ENCODE assay signal across 11 cellular contexts in the genomic region with DNA sequence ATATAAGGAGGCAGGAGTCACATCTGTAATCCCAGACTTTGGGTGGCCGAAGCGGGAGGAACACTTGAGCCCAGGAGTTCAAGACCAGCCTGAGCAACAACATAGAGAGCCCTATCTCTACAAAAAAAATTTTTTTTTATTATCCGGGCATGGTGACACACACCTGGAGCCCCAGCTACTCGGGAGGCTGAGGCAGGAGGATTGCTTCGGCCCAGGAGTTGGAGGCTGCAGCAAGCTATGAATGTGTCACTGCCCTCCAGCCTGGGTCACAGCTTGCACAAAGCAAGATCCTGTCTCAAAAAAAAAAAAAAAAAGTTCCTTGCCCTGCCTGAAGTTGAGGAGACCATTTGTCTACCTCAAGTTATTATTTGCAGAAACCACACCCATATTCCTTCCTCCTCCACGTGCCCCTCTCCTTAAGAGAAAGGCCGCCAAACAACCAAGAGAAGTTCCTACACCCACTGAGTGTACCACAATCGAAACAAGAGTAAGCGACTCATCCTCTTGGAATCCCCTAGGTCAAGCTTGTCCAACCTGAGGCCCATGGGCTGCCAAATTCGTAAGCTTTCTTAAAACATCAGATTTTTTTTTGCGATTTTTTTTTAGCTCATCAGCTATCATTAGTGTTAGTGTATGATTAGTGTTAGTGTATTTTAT. TPM values are rescaled to one million over a fixed set of nuclear protein-coding genes. Genes with fewer than 3 reads are reported as not detected.
A peak's percentile ranks its signal among the peaks of the same experiment; 100 is the strongest.
DNase-seq lines count a peak whose midpoint lies in the region; ATAC-seq, FAIRE-seq and TF ChIP-seq lines count a peak whose summit lies in the region.
"Had no signal": no experiment of that assay in that cellular context is flagged by ENCODE, and none has a peak within 500 bp of the region (broad histone marks: within the 10 kb centered on the region; RNA-seq: fewer than 3 reads in every experiment).

No MANE protein-coding gene starts in this region.

- H3K9me3 Mint-ChIP-seq in CD4-positive, CD25-positive, alpha-beta regulatory T cell = peaks cover 0 to 3% (median 0%) of the 10 kb centered on the region in 7 donors
- peaks cover 1% of the 10 kb centered on the region for H3K9me3 Mint-ChIP-seq in astrocyte (ENCODE audit: unreplicated experiment)
- H3K9me3 Mint-ChIP-seq in naive thymus-derived CD4-positive, alpha-beta T cell = no peaks in the 10 kb centered on the region

- FAIRE-seq in astrocyte (lab: Jason Lieb, UNC) = no peak
- FAIRE-seq: pancreas had no signal

- peak overlapping the region; percentile 90 to 93 (median 92) for H3K4me3 Mint-ChIP-seq in CD4-positive, CD25-positive, alpha-beta regulatory T cell
- H3K4me3 Mint-ChIP-seq in astrocyte (ENCODE audit: unreplicated experiment) = peak overlapping the region; percentile 91
- peak overlapping the region; percentile 28 to 96 (median 87) for H3K4me3 Mint-ChIP-seq in naive thymus-derived CD4-positive, alpha-beta T cell

- peaks cover 6 to 42% (median 21%) of the 10 kb centered on the region in 4 donors for H3K4me1 Mint-ChIP-seq in CD4-positive, CD25-positive, alpha-beta regulatory T cell
- H3K4me1 Mint-ChIP-seq in astrocyte (ENCODE audit: low read depth, unreplicated experiment) = peaks cover 7% of the 10 kb centered on the region
- H3K4me1 Mint-ChIP-seq in naive thymus-derived CD4-positive, alpha-beta T cell = peaks cover 7 to 41% (median 27%) of the 10 kb centered on the region in 7 donors

- H3K4me3 ChIP-seq in CD4-positive, CD25-positive, alpha-beta regulatory T cell (ENCODE audit: low read depth, low read length) = no peak overlapping the region
- no peak overlapping the region for H3K4me3 ChIP-seq in Karpas-422 (ENCODE audit: low read length)
- H3K4me3 ChIP-seq in astrocyte (ENCODE audit: insufficient read depth, low read depth, low read length) = no peak overlapping the region
- no peak overlapping the region for H3K4me3 ChIP-seq in naive thymus-derived CD4-positive, alpha-beta T cell (ENCODE audit: low read length)
- H3K4me3 ChIP-seq: pancreas had no signal

- no peak for DNase-seq in CD4-positive, CD25-positive, alpha-beta regulatory T cell
- DNase-seq in Karpas-422 (no peak), astrocyte (ENCODE audit: low read depth) (peak; percentile 92), NOMO-1 treated with DMSO at 0.1 percent for 48 hours (lab: John Stamatoyannopoulos, UW; ENCODE audit: unreplicated experiment) (no peak)
- no peak for DNase-seq in naive thymus-derived CD4-positive, alpha-beta T cell
- no peak for DNase-seq in stimulated activated CD4-positive, alpha-beta T cell treated with anti-CD3 and anti-CD28 coated beads, Interleukin-1b, Interleukin-23, amount 100 ng/mL, for 48 hours
- DNase-seq: activated CD4-positive, CD25-positive, alpha-beta regulatory T cell treated with anti-CD3 and anti-CD28 coated beads, Interleukin-2, amount 50 U/mL, for 72 hours; NCI-H1436; pancreas had no signal

- no peak overlapping the region for H2AFZ ChIP-seq in Karpas-422 (ENCODE audit: low read length)
- H2AFZ ChIP-seq in astrocyte (ENCODE audit: low read depth, low read length) = no peak overlapping the region

- H3K9me2 ChIP-seq in Karpas-422 (replicated peaks; ENCODE audit: insufficient read depth, low read length) = no peaks in the 10 kb centered on the region

- peaks cover 19% of the 10 kb centered on the region for H3K4me1 ChIP-seq in CD4-positive, CD25-positive, alpha-beta regulatory T cell (ENCODE audit: control insufficient read depth, insufficient read depth, low read length, poor library complexity, severe bottlenecking)
- H3K4me1 ChIP-seq in Karpas-422 (ENCODE audit: low read length) (peaks cover 26% of the 10 kb centered on the region), astrocyte (ENCODE audit: insufficient read depth, low read length) (peaks cover 14% of the 10 kb centered on the region)
- H3K4me1 ChIP-seq in naive thymus-derived CD4-positive, alpha-beta T cell (ENCODE audit: control insufficient read depth in 2 of 2, insufficient read depth in 2 of 2, low read length in 2 of 2) = peaks cover 0 to 5% of the 10 kb centered on the region in 2 donors

- H3K27me3 ChIP-seq in CD4-positive, CD25-positive, alpha-beta regulatory T cell (ENCODE audit: control insufficient read depth, insufficient read depth, low read length) = no peaks in the 10 kb centered on the region
- H3K27me3 ChIP-seq in Karpas-422 (ENCODE audit: low read length) (no peaks in the 10 kb centered on the region), astrocyte (ENCODE audit: insufficient read depth, low read length) (no peaks in the 10 kb centered on the region)
- H3K27me3 ChIP-seq in naive thymus-derived CD4-positive, alpha-beta T cell (ENCODE audit: control insufficient read depth in 2 of 2, insufficient read depth in 2 of 2, low read length in 2 of 2) = no peaks in the 10 kb centered on the region
- H3K27me3 ChIP-seq: pancreas had no signal

- H3K4me2 ChIP-seq in Karpas-422 (ENCODE audit: low read depth, low read length, poor library complexity, severe bottlenecking) = peak overlapping the region; percentile 100
- peak overlapping the region; percentile 30 for H3K4me2 ChIP-seq in astrocyte (ENCODE audit: low read length)

- no peaks in the 10 kb centered on the region for H3K36me3 ChIP-seq in CD4-positive, CD25-positive, alpha-beta regulatory T cell (ENCODE audit: control insufficient read depth, insufficient read depth, low read length)
- H3K36me3 ChIP-seq in Karpas-422 (ENCODE audit: insufficient read depth, low read length) (no peaks in the 10 kb centered on the region), astrocyte (ENCODE audit: insufficient read depth, low read length) (no peaks in the 10 kb centered on the region)
- H3K36me3 ChIP-seq in naive thymus-derived CD4-positive, alpha-beta T cell (ENCODE audit: control insufficient read depth in 2 of 3, insufficient read depth in 3 of 3, low read length in 3 of 3) = no peaks in the 10 kb centered on the region
- H3K36me3 ChIP-seq: pancreas had no signal

- no peak overlapping the region for H3K27ac ChIP-seq in CD4-positive, CD25-positive, alpha-beta regulatory T cell (ENCODE audit: insufficient read depth, low read length, poor library complexity, severe bottlenecking)
- H3K27ac ChIP-seq in Karpas-422 (ENCODE audit: low read length) (no peak overlapping the region), astrocyte (ENCODE audit: low read depth, low read length) (no peak overlapping the region)
- no peak overlapping the region for H3K27ac ChIP-seq in naive thymus-derived CD4-positive, alpha-beta T cell (ENCODE audit: low read depth, low read length)

- no peaks in the 10 kb centered on the region for H4K20me1 ChIP-seq in Karpas-422 (ENCODE audit: insufficient read depth, low read depth, low read length)
- peaks cover 25% of the 10 kb centered on the region for H4K20me1 ChIP-seq in astrocyte (ENCODE audit: insufficient read depth, low read length)

- no peaks in the 10 kb centered on the region for H3K36me3 Mint-ChIP-seq in CD4-positive, CD25-positive, alpha-beta regulatory T cell
- no peaks in the 10 kb centered on the region for H3K36me3 Mint-ChIP-seq in astrocyte (ENCODE audit: low read depth, unreplicated experiment)
- no peaks in the 10 kb centered on the region for H3K36me3 Mint-ChIP-seq in naive thymus-derived CD4-positive, alpha-beta T cell

- peaks cover 6% of the 10 kb centered on the region for H3K27me3 Mint-ChIP-seq in CD4-positive, CD25-positive, alpha-beta regulatory T cell
- H3K27me3 Mint-ChIP-seq in astrocyte (ENCODE audit: low read depth, unreplicated experiment) = peaks cover 12% of the 10 kb centered on the region
- peaks cover 0 to 12% (median 0%) of the 10 kb centered on the region in 5 donors for H3K27me3 Mint-ChIP-seq in naive thymus-derived CD4-positive, alpha-beta T cell

- intact Hi-C loops in naive thymus-derived CD4-positive, alpha-beta T cell (cut with micrococcal nuclease) = no loop called here

- ATAC-seq in CD4-positive, CD25-positive, alpha-beta regulatory T cell (ENCODE audit: low read depth in 2 of 2) = no peak
- ATAC-seq in naive thymus-derived CD4-positive, alpha-beta T cell = no peak
- ATAC-seq in HG03135 (IDR thresholded peaks at IDR 0.05; ENCODE audit: unreplicated experiment) (no peak), GM18498 (IDR thresholded peaks at IDR 0.05; ENCODE audit: unreplicated experiment) (no peak)
- ATAC-seq: pancreas had no signal

- no peaks in the 10 kb centered on the region for H3K9me3 ChIP-seq in CD4-positive, CD25-positive, alpha-beta regulatory T cell (ENCODE audit: control insufficient read depth in 2 of 2, low read length in 2 of 2)
- H3K9me3 ChIP-seq in Karpas-422 (ENCODE audit: low read length) = no peaks in the 10 kb centered on the region
- H3K9me3 ChIP-seq in astrocyte (ENCODE audit: insufficient read depth, low read depth, low read length) = no peaks in the 10 kb centered on the region
- H3K9me3 ChIP-seq in naive thymus-derived CD4-positive, alpha-beta T cell (ENCODE audit: control insufficient read depth in 2 of 3, low read length in 3 of 3) = no peaks in the 10 kb centered on the region
- H3K9me3 ChIP-seq: pancreas had no signal

- peak overlapping the region in 2 of 3 donors; percentile 2 to 50 for H3K27ac Mint-ChIP-seq in CD4-positive, CD25-positive, alpha-beta regulatory T cell
- no peak overlapping the region for H3K27ac Mint-ChIP-seq in astrocyte (ENCODE audit: unreplicated experiment)
- H3K27ac Mint-ChIP-seq in naive thymus-derived CD4-positive, alpha-beta T cell = peak overlapping the region in 6 of 9 donors; percentile 14 to 82 (median 60)

- CTCF ChIA-PET in naive thymus-derived CD4-positive, alpha-beta T cell (lab: Charles Lee) = interaction anchor here (0.8 kb wide), 1 partner anchor 460 kb away, joined by 3 read pairs; no protein-coding TSS in a partner anchor

- TF ChIP-seq CTCF in astrocyte (IDR thresholded peaks at IDR 0.05; ENCODE audit: insufficient read depth, low read depth, low read length) = no peak

- POLR2A ChIA-PET in naive thymus-derived CD4-positive, alpha-beta T cell (lab: Charles Lee) = no interaction called here

- H3K79me2 ChIP-seq in Karpas-422 (ENCODE audit: low read length) = peaks cover 70% of the 10 kb centered on the region
- peaks cover 24% of the 10 kb centered on the region for H3K79me2 ChIP-seq in astrocyte (ENCODE audit: insufficient read depth, low read length)

- H3K9ac ChIP-seq in Karpas-422 (ENCODE audit: low read length) (no peak overlapping the region), astrocyte (ENCODE audit: low read length) (no peak overlapping the region)

RNA-seq across cellular contexts. Expression of a gene that starts 2.2 kb away (rescaled TPM):
- 13.2 TPM for total RNA-seq in CD4-positive, CD25-positive, alpha-beta regulatory T cell
- polyA plus RNA-seq in CD4-positive, CD25-positive, alpha-beta regulatory T cell = 1 to 10 TPM; 3.9 to 6.9 (median 5.9) TPM
- 28.3 and 32.3 TPM in 2 replicates for total RNA-seq in Karpas-422 (2014; rRNA removed; shearing (Covaris generic); ENCODE audit: low replicate concordance)
- total RNA-seq in astrocyte = 14.2 and 15.6 TPM in 2 replicates
- total RNA-seq in naive thymus-derived CD4-positive, alpha-beta T cell = 1 to 10 TPM; 5.8 to 9.2 (median 7.5) TPM
- 1 to 10 TPM; 3.5 to 3.9 TPM for polyA plus RNA-seq in naive thymus-derived CD4-positive, alpha-beta T cell
